ENCODE assay signal across 8 cellular contexts in genomic region chr4:146175541-146176453, GRCh38. TPM values are rescaled to one million over a fixed set of nuclear protein-coding genes. Genes with fewer than 3 reads are reported as not detected.
DNase-seq lines count a peak whose midpoint lies in the region; ATAC-seq, FAIRE-seq and TF ChIP-seq lines count a peak whose summit lies in the region.

Gene LSM6, plus strand, starts transcription at chr4:146175718. Its CDS starts 7,204 bp downstream, at chr4:146182922.

- WGBS in HepG2 (ENCODE audit: low lambda C conversion rate): 3% methylated on average over 18 of the region's 75 CpGs

- H3K9me3 Mint-ChIP-seq in dendritic cell treated with granulocyte-macrophage colony-stimulating factor and Interleukin-4, amounts not matched to agents 40 ng/mL and 50 ng/mL, for 4 days: no peaks in the 10 kb centered on the region

- peaks cover 27% of the 10 kb centered on the region for H3K79me2 ChIP-seq in HepG2 (ENCODE audit: insufficient read depth, low read length)

- in situ Hi-C loops in HepG2 (cut with HindIII; ENCODE audit: extremely low pct_ligation_motif_present, low pct_unique_long_range_greater_than_20kb): no loop called here

- 0 out of 5 replicates have a peak, but pooled peaks cover 0 to 5% of the 10 kb centered on the region in 2 experiments for H3K36me3 ChIP-seq in HepG2 (replicated peaks in 1 of 2; ENCODE audit: control insufficient read depth in 1 of 2, insufficient read depth in 2 of 2, low read length in 2 of 2)

- TF ChIP-seq POLR2A in HepG2 (IDR thresholded peaks at IDR 0.05; ENCODE audit: insufficient read depth in 1 of 2, low read depth in 2 of 2, low read length in 2 of 2): peak; percentile 73

- intact Hi-C loops in dendritic cell treated with granulocyte-macrophage colony-stimulating factor and Interleukin-4, amounts not matched to agents 40 ng/mL and 50 ng/mL, for 4 days (cut with micrococcal nuclease): loop anchor here (5.0 to 10.0 kb wide), 3 partner anchors 78 to 349 kb away; partner anchors contain the start of genes SLC10A7 and ZNF827
- intact Hi-C loops in HepG2 (cut with micrococcal nuclease; ENCODE audit: unreplicated experiment): no loop called here

- CTCF ChIA-PET in HepG2 (lab: Yijun Ruan, JAX; ENCODE audit: low intra/inter-chr PET ratio, low total read pairs): no interaction called here

- TSS peak; percentile 72 for BruUV-seq in HepG2 (replicated peaks; lab: Mats Ljungman, UMichigan)

- H3K4me2 ChIP-seq in HepG2 (ENCODE audit: low read depth, low read length): peak within 1 kb of the TSS; percentile 69

- H2AFZ ChIP-seq in HepG2 (ENCODE audit: low read length): peak within 1 kb of the TSS; percentile 7

- H3K27me3 Mint-ChIP-seq in dendritic cell treated with granulocyte-macrophage colony-stimulating factor and Interleukin-4, amounts not matched to agents 40 ng/mL and 50 ng/mL, for 4 days: no peaks in the 10 kb centered on the region

- H3K9me3 ChIP-seq in HepG2 (ENCODE audit: low read length): no peaks in the 10 kb centered on the region

- peaks cover 28% of the 10 kb centered on the region for H3K4me1 ChIP-seq in HepG2 (ENCODE audit: insufficient read depth, low read length)

- DNase-seq in Ammon's horn (ENCODE audit: low spot score): peak; percentile 93
- DNase-seq in NCI-H510A treated with DMSO at 0.1 percent for 48 hours (lab: John Stamatoyannopoulos, UW): peak; percentile 50
- peak; percentile 76 for DNase-seq in activated CD4-positive, alpha-beta T cell treated with anti-CD3 and anti-CD28 coated beads, Interleukin-2, amount 50 U/mL, for 1 hour
- DNase-seq in HepG2 (ENCODE audit: low spot score): peak; percentile 77
- DNase-seq in stimulated activated CD4-positive, alpha-beta T cell treated with anti-CD3 and anti-CD28 coated beads, Interleukin-4, amount 100 ng/mL, for 1 hour: peak; percentile 84

- peak within 1 kb of the TSS; percentile 90 for H3K27ac Mint-ChIP-seq in dendritic cell treated with granulocyte-macrophage colony-stimulating factor and Interleukin-4, amounts not matched to agents 40 ng/mL and 50 ng/mL, for 4 days

- FAIRE-seq in HepG2 (lab: Jason Lieb, UNC): no peak

- peak within 1 kb of the TSS; percentile 86 for H3K9ac ChIP-seq in HepG2 (ENCODE audit: insufficient read depth, low read depth, low read length)

- H3K4me3 ChIP-seq in HepG2 (replicated peaks in 1 of 3; ENCODE audit: insufficient read depth in 1 of 3, low read depth in 2 of 3, low read length in 3 of 3): peak within 1 kb of the TSS; percentile 79 to 91 (median 83)

- peak within 1 kb of the TSS; percentile 88 for H3K4me3 Mint-ChIP-seq in dendritic cell treated with granulocyte-macrophage colony-stimulating factor and Interleukin-4, amounts not matched to agents 40 ng/mL and 50 ng/mL, for 4 days

- H3K27me3 ChIP-seq in HepG2 (ENCODE audit: control insufficient read depth in 1 of 2, insufficient read depth in 2 of 2, low read length in 2 of 2): peaks cover 0 to 4% of the 10 kb centered on the region in 2 experiments; a peak in 2 of 5 replicates

- peaks cover 13% of the 10 kb centered on the region for H3K36me3 Mint-ChIP-seq in dendritic cell treated with granulocyte-macrophage colony-stimulating factor and Interleukin-4, amounts not matched to agents 40 ng/mL and 50 ng/mL, for 4 days (ENCODE audit: low read depth)

- TF ChIP-seq CTCF in HepG2 (CRISPR knock-in tag; IDR thresholded peaks at IDR 0.05): peak; percentile 41

- H4K20me1 ChIP-seq in HepG2 (ENCODE audit: insufficient read depth, low read length): no peaks in the 10 kb centered on the region; the same call in 1 of the 2 replicates

- TF ChIP-seq RAD21 in HepG2 (CRISPR knock-in tag; IDR thresholded peaks at IDR 0.05): peak; percentile 63

- ATAC-seq in GM19023 (IDR thresholded peaks at IDR 0.05; ENCODE audit: unreplicated experiment) (peak; percentile 96), HG03280 (IDR thresholded peaks at IDR 0.05; ENCODE audit: unreplicated experiment) (peak; percentile 95), HepG2 (peak; percentile 97)

- H3K4me1 Mint-ChIP-seq in dendritic cell treated with granulocyte-macrophage colony-stimulating factor and Interleukin-4, amounts not matched to agents 40 ng/mL and 50 ng/mL, for 4 days (ENCODE audit: low read depth): peaks cover 38% of the 10 kb centered on the region

- TF ChIP-seq EP300 in HepG2 (IDR thresholded peaks at IDR 0.05; ENCODE audit: low read depth in 2 of 2, low read length in 2 of 2) (no peak), HepG2 (CRISPR knock-in tag; IDR thresholded peaks at IDR 0.05; ENCODE audit: borderline replicate concordance) (no peak)

- POLR2A ChIA-PET in HepG2 (lab: Yijun Ruan, JAX): no interaction called here

- H3K27ac ChIP-seq in HepG2 (ENCODE audit: extremely low read length, insufficient read depth, low read length): peak within 1 kb of the TSS; percentile 87

TF ChIP-seq in HepG2, 621 proteins besides CTCF, POLR2A, EP300 and RAD21 (continues in another document):
- peak; percentile 42 for TF ChIP-seq DMAP1 (CRISPR knock-in tag; IDR thresholded peaks at IDR 0.05)
- peak; percentile 92 for TF ChIP-seq ZNF224 (CRISPR knock-in tag; IDR thresholded peaks at IDR 0.05)
- peak; percentile 56; the same call in 1 of the 2 replicates for TF ChIP-seq IRF9 (CRISPR knock-in tag; IDR thresholded peaks at IDR 0.05; ENCODE audit: borderline replicate concordance)

RNA-seq across cellular contexts. Expression of gene LSM6, which starts in this region (rescaled TPM):
- total RNA-seq in HepG2 (2016; rRNA removed; fragmentation: Illumina TruSeq; extraction: Trizol): 83.3 and 83.8 TPM in 2 replicates
- 39.6 and 54.4 TPM in 2 replicates for total RNA-seq in HepG2 (2016; cell fraction: cytosol; rRNA removed; fragmentation: Illumina TruSeq; extraction: Trizol; ENCODE audit: low read depth)
- 88.2 and 99.3 TPM in 2 replicates for total RNA-seq in HepG2 (2016; cell fraction: insoluble cytoplasmic fraction; rRNA removed; fragmentation: Illumina TruSeq; extraction: Trizol)
- total RNA-seq in HepG2 (2016; cell fraction: membrane; rRNA removed; fragmentation: Illumina TruSeq; extraction: Trizol): 57.7 and 65.1 TPM in 2 replicates
- 47.6 and 57.6 TPM in 2 replicates for total RNA-seq in HepG2 (2016; cell fraction: nucleus; rRNA removed; fragmentation: Illumina TruSeq; extraction: Trizol)
- polyA plus RNA-seq in HepG2 (2011; rRNA removed): 9.4 and 14.6 TPM in 2 replicates
- 10.7 and 11.2 TPM in 2 replicates for polyA plus RNA-seq in HepG2 (2011; cell fraction: cytosol; rRNA removed)
- polyA plus RNA-seq in HepG2 (2011; cell fraction: nucleus; rRNA removed): 9.8 and 10.7 TPM in 2 replicates
- polyA plus RNA-seq in HepG2 (2012): 24.9 and 48.8 TPM in 2 replicates
- polyA plus RNA-seq in HepG2 (2016; cell fraction: cytosol; fragmentation: Illumina TruSeq; extraction: Trizol; ENCODE audit: low read depth): 36.5 and 69.0 TPM in 2 replicates
- polyA plus RNA-seq in HepG2 (2016; cell fraction: insoluble cytoplasmic fraction; fragmentation: Illumina TruSeq; extraction: Trizol; ENCODE audit: low read depth): 101 and 128 TPM in 2 replicates
- polyA plus RNA-seq in HepG2 (2016; cell fraction: membrane; fragmentation: Illumina TruSeq; extraction: Trizol; ENCODE audit: low read depth): 54.5 and 71.4 TPM in 2 replicates
- 57.3 and 69.6 TPM in 2 replicates for polyA plus RNA-seq in HepG2 (2016; cell fraction: nucleus; fragmentation: Illumina TruSeq; extraction: Trizol; ENCODE audit: insufficient read depth, low read depth)
- 19.2 and 21.6 TPM in 2 replicates for polyA minus RNA-seq in HepG2 (2011; rRNA and poly(A)+ RNA removed; ENCODE audit: low replicate concordance)
- polyA minus RNA-seq in HepG2 (2011; cell fraction: cytosol; rRNA and poly(A)+ RNA removed): 6.0 and 6.4 TPM in 2 replicates
- 60.8 and 80.3 TPM in 2 replicates for polyA minus RNA-seq in HepG2 (2011; cell fraction: nucleus; rRNA and poly(A)+ RNA removed)

Comparison
In these comparisons a context has a peak if more than half of its experiments do, and no peak if none do; other contexts are left out.
1. Peak in every context shown above with its lines: DNase-seq, ATAC-seq, H3K4me3 ChIP-seq and H3K27ac ChIP-seq.